ENCODE assay signal across 1 cellular context in the genomic region with DNA sequence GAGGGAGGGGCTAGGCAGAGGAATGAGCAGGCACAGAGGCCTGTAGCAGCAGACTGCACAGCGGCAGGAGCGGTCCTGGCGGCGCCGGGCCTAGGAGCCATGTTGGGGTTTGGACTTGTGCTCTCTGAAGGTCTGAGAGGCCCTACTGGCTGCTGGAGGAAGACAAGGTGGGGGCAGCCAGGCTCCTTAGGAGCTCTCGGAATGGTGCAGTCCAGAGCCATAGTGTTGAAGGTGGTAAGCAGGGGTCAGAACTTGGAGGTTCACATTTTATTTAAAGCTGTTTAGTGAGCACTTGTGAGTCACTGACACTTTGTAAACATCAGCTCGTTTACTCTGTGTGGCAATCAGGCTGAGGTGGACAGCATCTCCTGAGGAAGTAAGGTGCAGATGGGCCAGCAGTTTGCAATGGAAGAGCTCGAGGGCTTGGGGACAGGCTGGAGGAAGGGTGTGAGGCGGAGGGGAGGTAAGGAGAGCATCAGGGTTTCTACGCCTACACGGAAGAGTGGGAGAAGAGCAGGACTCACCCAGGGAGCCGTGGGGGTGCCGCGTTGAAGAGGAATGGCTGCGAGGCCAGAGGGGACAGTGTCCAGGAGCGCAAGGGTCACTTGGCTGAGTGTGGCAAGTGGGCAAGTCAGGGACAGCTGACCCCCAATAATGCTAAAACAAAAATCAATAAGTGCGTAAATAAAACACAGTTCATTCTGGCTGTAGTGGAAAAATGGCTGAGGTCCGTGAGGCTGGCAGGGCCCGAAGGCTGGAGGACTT.
TF ChIP-seq lines count a peak whose summit lies in the region.

No MANE protein-coding gene starts in this region.

TF ChIP-seq in K562, 482 proteins besides CTCF, POLR2A, EP300 and RAD21 (continued from another document):
- TF ChIP-seq, protein P1, sequence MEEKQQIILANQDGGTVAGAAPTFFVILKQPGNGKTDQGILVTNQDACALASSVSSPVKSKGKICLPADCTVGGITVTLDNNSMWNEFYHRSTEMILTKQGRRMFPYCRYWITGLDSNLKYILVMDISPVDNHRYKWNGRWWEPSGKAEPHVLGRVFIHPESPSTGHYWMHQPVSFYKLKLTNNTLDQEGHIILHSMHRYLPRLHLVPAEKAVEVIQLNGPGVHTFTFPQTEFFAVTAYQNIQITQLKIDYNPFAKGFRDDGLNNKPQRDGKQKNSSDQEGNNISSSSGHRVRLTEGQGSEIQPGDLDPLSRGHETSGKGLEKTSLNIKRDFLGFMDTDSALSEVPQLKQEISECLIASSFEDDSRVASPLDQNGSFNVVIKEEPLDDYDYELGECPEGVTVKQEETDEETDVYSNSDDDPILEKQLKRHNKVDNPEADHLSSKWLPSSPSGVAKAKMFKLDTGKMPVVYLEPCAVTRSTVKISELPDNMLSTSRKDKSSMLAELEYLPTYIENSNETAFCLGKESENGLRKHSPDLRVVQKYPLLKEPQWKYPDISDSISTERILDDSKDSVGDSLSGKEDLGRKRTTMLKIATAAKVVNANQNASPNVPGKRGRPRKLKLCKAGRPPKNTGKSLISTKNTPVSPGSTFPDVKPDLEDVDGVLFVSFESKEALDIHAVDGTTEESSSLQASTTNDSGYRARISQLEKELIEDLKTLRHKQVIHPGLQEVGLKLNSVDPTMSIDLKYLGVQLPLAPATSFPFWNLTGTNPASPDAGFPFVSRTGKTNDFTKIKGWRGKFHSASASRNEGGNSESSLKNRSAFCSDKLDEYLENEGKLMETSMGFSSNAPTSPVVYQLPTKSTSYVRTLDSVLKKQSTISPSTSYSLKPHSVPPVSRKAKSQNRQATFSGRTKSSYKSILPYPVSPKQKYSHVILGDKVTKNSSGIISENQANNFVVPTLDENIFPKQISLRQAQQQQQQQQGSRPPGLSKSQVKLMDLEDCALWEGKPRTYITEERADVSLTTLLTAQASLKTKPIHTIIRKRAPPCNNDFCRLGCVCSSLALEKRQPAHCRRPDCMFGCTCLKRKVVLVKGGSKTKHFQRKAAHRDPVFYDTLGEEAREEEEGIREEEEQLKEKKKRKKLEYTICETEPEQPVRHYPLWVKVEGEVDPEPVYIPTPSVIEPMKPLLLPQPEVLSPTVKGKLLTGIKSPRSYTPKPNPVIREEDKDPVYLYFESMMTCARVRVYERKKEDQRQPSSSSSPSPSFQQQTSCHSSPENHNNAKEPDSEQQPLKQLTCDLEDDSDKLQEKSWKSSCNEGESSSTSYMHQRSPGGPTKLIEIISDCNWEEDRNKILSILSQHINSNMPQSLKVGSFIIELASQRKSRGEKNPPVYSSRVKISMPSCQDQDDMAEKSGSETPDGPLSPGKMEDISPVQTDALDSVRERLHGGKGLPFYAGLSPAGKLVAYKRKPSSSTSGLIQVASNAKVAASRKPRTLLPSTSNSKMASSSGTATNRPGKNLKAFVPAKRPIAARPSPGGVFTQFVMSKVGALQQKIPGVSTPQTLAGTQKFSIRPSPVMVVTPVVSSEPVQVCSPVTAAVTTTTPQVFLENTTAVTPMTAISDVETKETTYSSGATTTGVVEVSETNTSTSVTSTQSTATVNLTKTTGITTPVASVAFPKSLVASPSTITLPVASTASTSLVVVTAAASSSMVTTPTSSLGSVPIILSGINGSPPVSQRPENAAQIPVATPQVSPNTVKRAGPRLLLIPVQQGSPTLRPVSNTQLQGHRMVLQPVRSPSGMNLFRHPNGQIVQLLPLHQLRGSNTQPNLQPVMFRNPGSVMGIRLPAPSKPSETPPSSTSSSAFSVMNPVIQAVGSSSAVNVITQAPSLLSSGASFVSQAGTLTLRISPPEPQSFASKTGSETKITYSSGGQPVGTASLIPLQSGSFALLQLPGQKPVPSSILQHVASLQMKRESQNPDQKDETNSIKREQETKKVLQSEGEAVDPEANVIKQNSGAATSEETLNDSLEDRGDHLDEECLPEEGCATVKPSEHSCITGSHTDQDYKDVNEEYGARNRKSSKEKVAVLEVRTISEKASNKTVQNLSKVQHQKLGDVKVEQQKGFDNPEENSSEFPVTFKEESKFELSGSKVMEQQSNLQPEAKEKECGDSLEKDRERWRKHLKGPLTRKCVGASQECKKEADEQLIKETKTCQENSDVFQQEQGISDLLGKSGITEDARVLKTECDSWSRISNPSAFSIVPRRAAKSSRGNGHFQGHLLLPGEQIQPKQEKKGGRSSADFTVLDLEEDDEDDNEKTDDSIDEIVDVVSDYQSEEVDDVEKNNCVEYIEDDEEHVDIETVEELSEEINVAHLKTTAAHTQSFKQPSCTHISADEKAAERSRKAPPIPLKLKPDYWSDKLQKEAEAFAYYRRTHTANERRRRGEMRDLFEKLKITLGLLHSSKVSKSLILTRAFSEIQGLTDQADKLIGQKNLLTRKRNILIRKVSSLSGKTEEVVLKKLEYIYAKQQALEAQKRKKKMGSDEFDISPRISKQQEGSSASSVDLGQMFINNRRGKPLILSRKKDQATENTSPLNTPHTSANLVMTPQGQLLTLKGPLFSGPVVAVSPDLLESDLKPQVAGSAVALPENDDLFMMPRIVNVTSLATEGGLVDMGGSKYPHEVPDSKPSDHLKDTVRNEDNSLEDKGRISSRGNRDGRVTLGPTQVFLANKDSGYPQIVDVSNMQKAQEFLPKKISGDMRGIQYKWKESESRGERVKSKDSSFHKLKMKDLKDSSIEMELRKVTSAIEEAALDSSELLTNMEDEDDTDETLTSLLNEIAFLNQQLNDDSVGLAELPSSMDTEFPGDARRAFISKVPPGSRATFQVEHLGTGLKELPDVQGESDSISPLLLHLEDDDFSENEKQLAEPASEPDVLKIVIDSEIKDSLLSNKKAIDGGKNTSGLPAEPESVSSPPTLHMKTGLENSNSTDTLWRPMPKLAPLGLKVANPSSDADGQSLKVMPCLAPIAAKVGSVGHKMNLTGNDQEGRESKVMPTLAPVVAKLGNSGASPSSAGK (IDR thresholded peaks at IDR 0.05), result no peak
- TF ChIP-seq BACH1 (tag; IDR thresholded peaks at IDR 0.05) (no peak), NEUROD1 (IDR thresholded peaks at IDR 0.05; ENCODE audit: borderline replicate concordance, low read depth, low read length, partially characterized antibody) (peak; percentile 9), ZNF282 (CRISPR knock-in tag; IDR thresholded peaks at IDR 0.05) (0 out of 2 replicates have a peak, but pooled peaks have one; percentile 20), IRF2 (CRISPR knock-in tag; IDR thresholded peaks at IDR 0.05) (peak; percentile 56; the same call in 1 of the 2 replicates), MYC (IDR thresholded peaks at IDR 0.05; ENCODE audit: low read depth, low read length) (no peak), MYC (CRISPR knock-in tag; IDR thresholded peaks at IDR 0.05; ENCODE audit: borderline replicate concordance, low read depth) (peak; percentile 63; the same call in 1 of the 2 replicates), KDM2B (CRISPR knock-in tag; IDR thresholded peaks at IDR 0.05) (no peak), ZNF76 (CRISPR knock-in tag; IDR thresholded peaks at IDR 0.05; ENCODE audit: borderline replicate concordance) (0 out of 2 replicates have a peak, but pooled peaks have one; percentile 74), SRSF1 (IDR thresholded peaks at IDR 0.05; ENCODE audit: low read depth, low read length) (no peak), THAP12 (CRISPR knock-in tag; IDR thresholded peaks at IDR 0.05) (peak; percentile 81; the same call in 1 of the 2 replicates), ZNF740 (CRISPR knock-in tag; IDR thresholded peaks at IDR 0.05) (no peak), ZNF740 (tag; IDR thresholded peaks at IDR 0.05) (0 out of 4 replicates have a peak, but pooled peaks of 1 of the 2 experiments have one; percentile 48), YY1 (IDR thresholded peaks at IDR 0.05; ENCODE audit: borderline replicate concordance in 1 of 3, control insufficient read depth in 1 of 3, extremely low read depth in 1 of 3, insufficient read depth in 3 of 3, insufficient read length in 1 of 3, insufficient replicate concordance in 2 of 3, low read depth in 1 of 3, low read length in 2 of 3) (peak in 2 of 3 experiments; percentile 30 to 72), JUN (IDR thresholded peaks at IDR 0.05; ENCODE audit: borderline replicate concordance, low read depth, low read length) (0 out of 2 replicates have a peak, but pooled peaks have one; percentile 28), JUN (CRISPR knock-in tag; IDR thresholded peaks at IDR 0.05; ENCODE audit: borderline replicate concordance) (no peak; the same call in 1 of the 2 replicates), KDM1A (IDR thresholded peaks at IDR 0.05) (no peak), SREBF1 (IDR thresholded peaks at IDR 0.05; ENCODE audit: borderline replicate concordance, low read depth, low read length) (no peak)
- TF ChIP-seq, protein P2, sequence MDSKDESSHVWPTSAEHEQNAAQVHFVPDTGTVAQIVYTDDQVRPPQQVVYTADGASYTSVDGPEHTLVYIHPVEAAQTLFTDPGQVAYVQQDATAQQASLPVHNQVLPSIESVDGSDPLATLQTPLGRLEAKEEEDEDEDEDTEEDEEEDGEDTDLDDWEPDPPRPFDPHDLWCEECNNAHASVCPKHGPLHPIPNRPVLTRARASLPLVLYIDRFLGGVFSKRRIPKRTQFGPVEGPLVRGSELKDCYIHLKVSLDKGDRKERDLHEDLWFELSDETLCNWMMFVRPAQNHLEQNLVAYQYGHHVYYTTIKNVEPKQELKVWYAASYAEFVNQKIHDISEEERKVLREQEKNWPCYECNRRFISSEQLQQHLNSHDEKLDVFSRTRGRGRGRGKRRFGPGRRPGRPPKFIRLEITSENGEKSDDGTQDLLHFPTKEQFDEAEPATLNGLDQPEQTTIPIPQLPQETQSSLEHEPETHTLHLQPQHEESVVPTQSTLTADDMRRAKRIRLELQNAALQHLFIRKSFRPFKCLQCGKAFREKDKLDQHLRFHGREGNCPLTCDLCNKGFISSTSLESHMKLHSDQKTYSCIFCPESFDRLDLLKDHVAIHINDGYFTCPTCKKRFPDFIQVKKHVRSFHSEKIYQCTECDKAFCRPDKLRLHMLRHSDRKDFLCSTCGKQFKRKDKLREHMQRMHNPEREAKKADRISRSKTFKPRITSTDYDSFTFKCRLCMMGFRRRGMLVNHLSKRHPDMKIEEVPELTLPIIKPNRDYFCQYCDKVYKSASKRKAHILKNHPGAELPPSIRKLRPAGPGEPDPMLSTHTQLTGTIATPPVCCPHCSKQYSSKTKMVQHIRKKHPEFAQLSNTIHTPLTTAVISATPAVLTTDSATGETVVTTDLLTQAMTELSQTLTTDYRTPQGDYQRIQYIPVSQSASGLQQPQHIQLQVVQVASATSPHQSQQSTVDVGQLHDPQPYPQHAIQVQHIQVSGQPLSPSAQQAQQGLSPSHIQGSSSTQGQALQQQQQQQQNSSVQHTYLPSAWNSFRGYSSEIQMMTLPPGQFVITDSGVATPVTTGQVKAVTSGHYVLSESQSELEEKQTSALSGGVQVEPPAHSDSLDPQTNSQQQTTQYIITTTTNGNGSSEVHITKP (IDR thresholded peaks at IDR 0.05; ENCODE audit: partially characterized antibody), result peak; percentile 82
- TF ChIP-seq, protein P3, sequence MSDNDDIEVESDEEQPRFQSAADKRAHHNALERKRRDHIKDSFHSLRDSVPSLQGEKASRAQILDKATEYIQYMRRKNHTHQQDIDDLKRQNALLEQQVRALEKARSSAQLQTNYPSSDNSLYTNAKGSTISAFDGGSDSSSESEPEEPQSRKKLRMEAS (CRISPR knock-in tag; IDR thresholded peaks at IDR 0.05), result peak; percentile 43; the same call in 1 of the 2 replicates
